In the genomic region with DNA sequence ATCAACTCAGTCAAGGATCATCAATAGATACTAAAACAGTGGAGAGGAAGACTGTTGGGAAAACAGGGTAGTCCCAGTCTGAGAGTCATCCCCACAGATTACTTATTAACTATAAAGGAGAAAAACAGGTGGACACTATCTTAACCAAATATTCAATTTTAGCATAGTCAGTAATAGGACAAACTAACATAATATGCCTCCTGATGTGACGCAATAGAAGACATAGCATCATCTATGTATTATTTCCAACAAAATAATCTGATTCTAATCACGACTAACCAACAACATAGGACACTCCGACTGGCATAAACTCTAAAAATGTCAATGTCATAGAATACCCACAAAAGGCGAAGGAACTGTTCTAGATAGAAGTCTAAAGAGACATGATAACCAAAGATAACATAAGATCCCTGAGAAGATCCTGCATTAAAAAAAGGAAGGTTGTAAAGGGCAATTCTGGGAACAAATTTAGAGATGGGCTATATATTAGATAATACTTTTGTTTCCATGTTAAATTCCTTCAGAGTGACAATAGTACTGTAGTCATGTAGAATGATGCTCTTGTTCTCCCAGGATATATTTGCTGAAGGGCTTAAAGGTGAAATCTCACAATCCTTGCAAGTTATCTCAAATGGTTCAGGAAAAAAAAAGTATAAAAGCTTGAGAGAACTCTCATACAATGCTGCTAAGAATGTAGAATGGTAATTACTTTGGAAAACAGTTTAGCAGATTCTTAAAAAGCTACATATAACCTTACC, we compare ENCODE assay signal across 1 cellular context.
TF ChIP-seq lines count a peak whose summit lies in the region.

No MANE protein-coding gene starts in this region.

TF ChIP-seq in HepG2, 621 proteins besides CTCF, POLR2A, EP300 and RAD21 (continued from another document and continues in another):
- TF ChIP-seq, protein P1, sequence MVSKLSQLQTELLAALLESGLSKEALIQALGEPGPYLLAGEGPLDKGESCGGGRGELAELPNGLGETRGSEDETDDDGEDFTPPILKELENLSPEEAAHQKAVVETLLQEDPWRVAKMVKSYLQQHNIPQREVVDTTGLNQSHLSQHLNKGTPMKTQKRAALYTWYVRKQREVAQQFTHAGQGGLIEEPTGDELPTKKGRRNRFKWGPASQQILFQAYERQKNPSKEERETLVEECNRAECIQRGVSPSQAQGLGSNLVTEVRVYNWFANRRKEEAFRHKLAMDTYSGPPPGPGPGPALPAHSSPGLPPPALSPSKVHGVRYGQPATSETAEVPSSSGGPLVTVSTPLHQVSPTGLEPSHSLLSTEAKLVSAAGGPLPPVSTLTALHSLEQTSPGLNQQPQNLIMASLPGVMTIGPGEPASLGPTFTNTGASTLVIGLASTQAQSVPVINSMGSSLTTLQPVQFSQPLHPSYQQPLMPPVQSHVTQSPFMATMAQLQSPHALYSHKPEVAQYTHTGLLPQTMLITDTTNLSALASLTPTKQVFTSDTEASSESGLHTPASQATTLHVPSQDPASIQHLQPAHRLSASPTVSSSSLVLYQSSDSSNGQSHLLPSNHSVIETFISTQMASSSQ (IDR thresholded peaks at IDR 0.05; ENCODE audit: low read depth), result peak; percentile 91
- TF ChIP-seq, protein P1 (CRISPR knock-in tag; IDR thresholded peaks at IDR 0.05; ENCODE audit: borderline replicate concordance), result peak; percentile 95; the same call in 1 of the 2 replicates
- no peak for TF ChIP-seq ZFP82 (CRISPR knock-in tag; IDR thresholded peaks at IDR 0.05; ENCODE audit: borderline replicate concordance)
- TF ChIP-seq NFAT5 (CRISPR knock-in tag; IDR thresholded peaks at IDR 0.05), result no peak
- no peak for TF ChIP-seq USF2 (IDR thresholded peaks at IDR 0.05; ENCODE audit: low read depth, low read length)
- TF ChIP-seq USF2 (CRISPR knock-in tag; IDR thresholded peaks at IDR 0.05; ENCODE audit: borderline replicate concordance), result no peak
- TF ChIP-seq PAF1 (CRISPR knock-in tag; IDR thresholded peaks at IDR 0.05), result no peak
- TF ChIP-seq TEF (CRISPR knock-in tag; IDR thresholded peaks at IDR 0.05), result no peak
- TF ChIP-seq FOXA1 (IDR thresholded peaks at IDR 0.05), result no peak
- TF ChIP-seq FOXA1 (CRISPR knock-in tag; IDR thresholded peaks at IDR 0.05), result no peak
- no peak for TF ChIP-seq YEATS2 (CRISPR knock-in tag; IDR thresholded peaks at IDR 0.05; ENCODE audit: borderline replicate concordance)
- TF ChIP-seq GATAD2A (CRISPR knock-in tag; IDR thresholded peaks at IDR 0.05), result peak; percentile 47; the same call in 1 of the 2 replicates
- no peak for TF ChIP-seq MNT (IDR thresholded peaks at IDR 0.05)
- no peak for TF ChIP-seq HMG20B (CRISPR knock-in tag; conservative IDR thresholded peaks at IDR 0.05)
- TF ChIP-seq CHD4 (IDR thresholded peaks at IDR 0.05; ENCODE audit: borderline replicate concordance, low read length), result peak; percentile 39; the same call in 1 of the 2 replicates
- TF ChIP-seq ZNF138 (CRISPR knock-in tag; IDR thresholded peaks at IDR 0.05; ENCODE audit: low read depth), result no peak
- no peak for TF ChIP-seq PRDM15 (CRISPR knock-in tag; IDR thresholded peaks at IDR 0.05)
- TF ChIP-seq, protein P2, sequence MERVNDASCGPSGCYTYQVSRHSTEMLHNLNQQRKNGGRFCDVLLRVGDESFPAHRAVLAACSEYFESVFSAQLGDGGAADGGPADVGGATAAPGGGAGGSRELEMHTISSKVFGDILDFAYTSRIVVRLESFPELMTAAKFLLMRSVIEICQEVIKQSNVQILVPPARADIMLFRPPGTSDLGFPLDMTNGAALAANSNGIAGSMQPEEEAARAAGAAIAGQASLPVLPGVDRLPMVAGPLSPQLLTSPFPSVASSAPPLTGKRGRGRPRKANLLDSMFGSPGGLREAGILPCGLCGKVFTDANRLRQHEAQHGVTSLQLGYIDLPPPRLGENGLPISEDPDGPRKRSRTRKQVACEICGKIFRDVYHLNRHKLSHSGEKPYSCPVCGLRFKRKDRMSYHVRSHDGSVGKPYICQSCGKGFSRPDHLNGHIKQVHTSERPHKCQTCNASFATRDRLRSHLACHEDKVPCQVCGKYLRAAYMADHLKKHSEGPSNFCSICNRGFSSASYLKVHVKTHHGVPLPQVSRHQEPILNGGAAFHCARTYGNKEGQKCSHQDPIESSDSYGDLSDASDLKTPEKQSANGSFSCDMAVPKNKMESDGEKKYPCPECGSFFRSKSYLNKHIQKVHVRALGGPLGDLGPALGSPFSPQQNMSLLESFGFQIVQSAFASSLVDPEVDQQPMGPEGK (CRISPR knock-in tag; IDR thresholded peaks at IDR 0.05), result no peak
- TF ChIP-seq MLXIP (CRISPR knock-in tag; IDR thresholded peaks at IDR 0.05; ENCODE audit: borderline replicate concordance), result no peak
- TF ChIP-seq TARDBP (CRISPR knock-in tag; IDR thresholded peaks at IDR 0.05), result no peak
- no peak for TF ChIP-seq KAT8 (CRISPR knock-in tag; IDR thresholded peaks at IDR 0.05)
- TF ChIP-seq ZNF282 (IDR thresholded peaks at IDR 0.05; ENCODE audit: partially characterized antibody), result no peak
- TF ChIP-seq ZNF34 (CRISPR knock-in tag; IDR thresholded peaks at IDR 0.05; ENCODE audit: borderline replicate concordance), result 0 out of 2 replicates have a peak, but pooled peaks have one; percentile 42
